ENCODE assay signal across 8 cellular contexts in the genomic region with DNA sequence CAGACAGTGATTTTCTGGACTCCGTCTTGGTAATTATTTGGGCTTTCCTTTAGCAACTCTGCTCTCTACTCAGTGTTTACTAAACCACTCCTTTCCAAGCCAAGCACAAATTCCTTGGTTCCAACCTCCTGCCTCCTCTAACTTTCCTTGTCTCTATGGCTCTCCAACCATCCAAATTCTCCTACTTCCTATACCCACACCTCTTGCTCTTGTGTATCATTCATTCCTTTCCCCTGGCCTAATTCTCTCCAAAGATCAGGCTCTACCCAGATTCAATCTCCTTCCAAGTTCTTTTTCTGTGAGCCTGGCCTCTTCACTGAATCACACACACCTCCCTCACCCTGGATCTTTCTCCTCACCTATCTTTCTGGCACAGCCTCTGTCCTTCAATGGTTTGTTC. TPM values are rescaled to one million over a fixed set of nuclear protein-coding genes. Genes with fewer than 3 reads are reported as not detected.
DNase-seq lines count a peak whose midpoint lies in the region; ATAC-seq and TF ChIP-seq lines count a peak whose summit lies in the region.

No MANE protein-coding gene starts in this region.

- no peaks in the 10 kb centered on the region for H3K27me3 ChIP-seq in ACC112 (ENCODE audit: insufficient read depth, low read length)
- H3K27me3 ChIP-seq in HCT116 (ENCODE audit: insufficient read depth, low read length) = no peaks in the 10 kb centered on the region

- no peak for TF ChIP-seq CTCF in HCT116 (IDR thresholded peaks at IDR 0.05 in 2 of 3, conservative IDR thresholded peaks at IDR 0.05 in 1 of 3; ENCODE audit: borderline replicate concordance in 1 of 3, insufficient read depth in 1 of 3, low read depth in 2 of 3, low read length in 2 of 3)

- no peaks in the 10 kb centered on the region for H4K20me1 ChIP-seq in HCT116 (ENCODE audit: insufficient read depth)

- H3K36me3 Mint-ChIP-seq in activated naive CD8-positive, alpha-beta T cell = peaks cover 2% of the 10 kb centered on the region

- peaks cover 15% of the 10 kb centered on the region for H3K79me2 ChIP-seq in ACC112 (ENCODE audit: control insufficient read depth, insufficient read depth, low read length, unreplicated experiment)
- peaks cover 20% of the 10 kb centered on the region; the same call in 1 of the 2 replicates for H3K79me2 ChIP-seq in HCT116 (ENCODE audit: insufficient read depth, low read length)

- DNase-seq in HCT116 (ENCODE audit: low read depth, low spot score) (no peak), left colon (no peak), left ventricle myocardium superior (no peak)

- H3K4me3 Mint-ChIP-seq in activated naive CD8-positive, alpha-beta T cell = peak overlapping the region; percentile 90

- no peaks in the 10 kb centered on the region for H3K9me3 Mint-ChIP-seq in activated naive CD8-positive, alpha-beta T cell (ENCODE audit: low read depth)

- ATAC-seq in HCT116 (no peak), left colon (no peak), HG02759 (IDR thresholded peaks at IDR 0.05; ENCODE audit: unreplicated experiment) (no peak), GM19455 (IDR thresholded peaks at IDR 0.05; ENCODE audit: unreplicated experiment) (no peak), left ventricle myocardium superior (no peak)

- no peaks in the 10 kb centered on the region for H3K9me2 ChIP-seq in HCT116 (ENCODE audit: insufficient read depth)

- intact Hi-C loops in HCT116 (cut with micrococcal nuclease) = no loop called here
- intact Hi-C loops in left colon (cut with DNase I, micrococcal nuclease) = no loop called here
- intact Hi-C loops in left ventricle myocardium superior (cut with micrococcal nuclease) = no loop called here

- H3K27me3 Mint-ChIP-seq in activated naive CD8-positive, alpha-beta T cell = no peaks in the 10 kb centered on the region

- peaks cover 16% of the 10 kb centered on the region for H3K4me1 ChIP-seq in ACC112 (ENCODE audit: control insufficient read depth, insufficient read depth, low read length, unreplicated experiment)
- H3K4me1 ChIP-seq in HCT116 (ENCODE audit: control insufficient read depth in 1 of 2, insufficient read depth in 2 of 2, low read length in 2 of 2) = peaks cover 3 to 29% of the 10 kb centered on the region in 2 experiments; a peak in 3 of 4 replicates
- H3K4me1 ChIP-seq in mesodermal cell (ENCODE audit: control insufficient read depth, insufficient read depth, low read length, poor library complexity, severe bottlenecking) = no peaks in the 10 kb centered on the region

- BruUV-seq in HCT116 (replicated peaks; lab: Mats Ljungman, UMichigan) = no TSS peak

- H3K9ac ChIP-seq in HCT116 (ENCODE audit: low read length) = peak overlapping the region; percentile 93

- H3K36me3 ChIP-seq in ACC112 (ENCODE audit: insufficient read depth, low read length) (peaks cover 6% of the 10 kb centered on the region; the same call in 1 of the 2 replicates), HCT116 (ENCODE audit: control insufficient read depth in 1 of 2, insufficient read depth in 2 of 2, low read length in 2 of 2) (peaks cover 9 to 22% of the 10 kb centered on the region in 2 experiments; a peak in 3 of 4 replicates), mesodermal cell (ENCODE audit: control insufficient read depth, insufficient read depth, low read length) (peaks cover 38% of the 10 kb centered on the region)

- no peak overlapping the region for H3K27ac ChIP-seq in ACC112 (ENCODE audit: low read depth, low read length)
- peak overlapping the region; percentile 81; the same call in 1 of the 2 replicates for H3K27ac ChIP-seq in HCT116 (ENCODE audit: low read depth, low read length)
- no peak overlapping the region for H3K27ac ChIP-seq in mesodermal cell (ENCODE audit: low read depth, low read length, severe bottlenecking)

- CTCF ChIA-PET in HCT116 (lab: Charles Lee) = interaction anchor here (2.2 kb wide), 1 partner anchor 13 kb away, joined by 5 read pairs; a partner anchor contains a TSS

- WGBS in mesodermal cell (ENCODE audit: insufficient coverage in 2 of 2), 2 experiments = 100% methylated on average over 1 of the region's 1 CpG

- H3K9me3 ChIP-seq in HCT116 (ENCODE audit: control insufficient read depth in 1 of 2, insufficient read depth in 1 of 2, low read depth in 1 of 2, low read length in 2 of 2) (no peaks in the 10 kb centered on the region), mesodermal cell (ENCODE audit: control insufficient read depth, low read length) (no peaks in the 10 kb centered on the region)

- RAD21 ChIA-PET in HCT116 (lab: Charles Lee; ENCODE audit: low non-redundant PET in 1 of 2, low total read pairs in 2 of 2, uncharacterized antibody in 2 of 2, unreplicated experiment in 2 of 2) = no interaction called here

- POLR2A ChIA-PET in HCT116 (lab: Charles Lee) = no interaction called here

- TF ChIP-seq RAD21 in HCT116 (IDR thresholded peaks at IDR 0.05; ENCODE audit: low read depth) = no peak

- peak overlapping the region; percentile 93 for H3K27ac Mint-ChIP-seq in activated naive CD8-positive, alpha-beta T cell

- H2AFZ ChIP-seq in ACC112 (ENCODE audit: low read length, unreplicated experiment) (no peak overlapping the region), HCT116 (ENCODE audit: low read depth, low read length, poor library complexity, severe bottlenecking) (no peak overlapping the region)

- peaks cover 39% of the 10 kb centered on the region for H3K4me1 Mint-ChIP-seq in activated naive CD8-positive, alpha-beta T cell (ENCODE audit: low read depth)

- H3K4me3 ChIP-seq in ACC112 (ENCODE audit: low read depth, low read length) = peak overlapping the region; percentile 96
- H3K4me3 ChIP-seq in HCT116 (replicated peaks in 1 of 2; ENCODE audit: low read depth in 1 of 2, low read length in 2 of 2) = peak overlapping the region; percentile 98 to 99
- H3K4me3 ChIP-seq in mesodermal cell (ENCODE audit: extremely low read depth, insufficient read depth, low read length, poor library complexity, severe bottlenecking) = peak overlapping the region; percentile 88

- H3K4me2 ChIP-seq in HCT116 (ENCODE audit: low read length) = peak overlapping the region; percentile 77

- no peak for TF ChIP-seq POLR2A in HCT116 (IDR thresholded peaks at IDR 0.05; ENCODE audit: borderline replicate concordance, extremely low read depth, insufficient read depth, insufficient read length)

TF ChIP-seq in HCT116, 20 proteins besides CTCF, POLR2A, EP300 and RAD21:
- TF ChIP-seq, protein P1, sequence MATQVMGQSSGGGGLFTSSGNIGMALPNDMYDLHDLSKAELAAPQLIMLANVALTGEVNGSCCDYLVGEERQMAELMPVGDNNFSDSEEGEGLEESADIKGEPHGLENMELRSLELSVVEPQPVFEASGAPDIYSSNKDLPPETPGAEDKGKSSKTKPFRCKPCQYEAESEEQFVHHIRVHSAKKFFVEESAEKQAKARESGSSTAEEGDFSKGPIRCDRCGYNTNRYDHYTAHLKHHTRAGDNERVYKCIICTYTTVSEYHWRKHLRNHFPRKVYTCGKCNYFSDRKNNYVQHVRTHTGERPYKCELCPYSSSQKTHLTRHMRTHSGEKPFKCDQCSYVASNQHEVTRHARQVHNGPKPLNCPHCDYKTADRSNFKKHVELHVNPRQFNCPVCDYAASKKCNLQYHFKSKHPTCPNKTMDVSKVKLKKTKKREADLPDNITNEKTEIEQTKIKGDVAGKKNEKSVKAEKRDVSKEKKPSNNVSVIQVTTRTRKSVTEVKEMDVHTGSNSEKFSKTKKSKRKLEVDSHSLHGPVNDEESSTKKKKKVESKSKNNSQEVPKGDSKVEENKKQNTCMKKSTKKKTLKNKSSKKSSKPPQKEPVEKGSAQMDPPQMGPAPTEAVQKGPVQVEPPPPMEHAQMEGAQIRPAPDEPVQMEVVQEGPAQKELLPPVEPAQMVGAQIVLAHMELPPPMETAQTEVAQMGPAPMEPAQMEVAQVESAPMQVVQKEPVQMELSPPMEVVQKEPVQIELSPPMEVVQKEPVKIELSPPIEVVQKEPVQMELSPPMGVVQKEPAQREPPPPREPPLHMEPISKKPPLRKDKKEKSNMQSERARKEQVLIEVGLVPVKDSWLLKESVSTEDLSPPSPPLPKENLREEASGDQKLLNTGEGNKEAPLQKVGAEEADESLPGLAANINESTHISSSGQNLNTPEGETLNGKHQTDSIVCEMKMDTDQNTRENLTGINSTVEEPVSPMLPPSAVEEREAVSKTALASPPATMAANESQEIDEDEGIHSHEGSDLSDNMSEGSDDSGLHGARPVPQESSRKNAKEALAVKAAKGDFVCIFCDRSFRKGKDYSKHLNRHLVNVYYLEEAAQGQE (IDR thresholded peaks at IDR 0.05; ENCODE audit: low read depth) = no peak
- TF ChIP-seq CEBPB (IDR thresholded peaks at IDR 0.05; ENCODE audit: low read depth) (no peak), CBX3 (IDR thresholded peaks at IDR 0.05; ENCODE audit: low read depth) (no peak)

RNA-seq across cellular contexts. Expression of a gene that starts 1.1 kb away (rescaled TPM):
- 56.9 TPM for total RNA-seq in HCT116 (2021; ENCODE audit: unreplicated experiment)
- 33.9 and 34.0 TPM in 2 replicates for polyA plus RNA-seq in HCT116 (2012)
- 22.1 TPM for polyA plus RNA-seq in mesodermal cell (2013, experiment 1 of 2)
- 17.0 TPM for polyA plus RNA-seq in mesodermal cell (2013, experiment 2 of 2)
- total RNA-seq in left colon = 10 to 100 TPM; 32.7 to 44.5 TPM
- 34.7 TPM for total RNA-seq in left ventricle myocardium superior

RNA-seq across cellular contexts. Expression of a gene that starts 8.3 kb away (rescaled TPM):
- total RNA-seq in HCT116 (2021; ENCODE audit: unreplicated experiment) (8.8 TPM), left colon (1 to 10 TPM; 4.1 to 9.0 TPM), left ventricle myocardium superior (17.3 TPM)
- polyA plus RNA-seq in HCT116 (2012) = 22.2 and 28.1 TPM in 2 replicates
- polyA plus RNA-seq in mesodermal cell (2013, experiment 1 of 2) = 5.0 TPM
- 1.9 TPM for polyA plus RNA-seq in mesodermal cell (2013, experiment 2 of 2)

RNA-seq across cellular contexts. Expression of a gene that starts 12.8 kb away (rescaled TPM):
- 61.3 TPM for total RNA-seq in HCT116 (2021; ENCODE audit: unreplicated experiment)
- polyA plus RNA-seq in HCT116 (2012) = 83.5 and 89.3 TPM in 2 replicates
- 42.5 TPM for polyA plus RNA-seq in mesodermal cell (2013, experiment 1 of 2)
- polyA plus RNA-seq in mesodermal cell (2013, experiment 2 of 2) = 44.6 TPM
- 10 to 100 TPM; 71.2 to 72.4 TPM for total RNA-seq in left colon
- total RNA-seq in left ventricle myocardium superior = 75.0 TPM

RNA-seq across cellular contexts. Expression of a gene that starts 20.6 kb away (rescaled TPM):
- total RNA-seq in HCT116 (2021; ENCODE audit: unreplicated experiment) (1,139 TPM), left colon (100 to 1,000 TPM; 330 to 413 TPM), left ventricle myocardium superior (311 TPM)
- 996 and 1,140 TPM in 2 replicates for polyA plus RNA-seq in HCT116 (2012)
- polyA plus RNA-seq in mesodermal cell (2013, experiment 1 of 2) = 680 TPM
- polyA plus RNA-seq in mesodermal cell (2013, experiment 2 of 2) = 593 TPM

RNA-seq across cellular contexts. Expression of a gene that starts 24.0 kb away (rescaled TPM):
- total RNA-seq in HCT116 (2021; ENCODE audit: unreplicated experiment) = 5.4 TPM
- 8.4 and 10.3 TPM in 2 replicates for polyA plus RNA-seq in HCT116 (2012)
- 8.3 TPM for polyA plus RNA-seq in mesodermal cell (2013, experiment 1 of 2)
- 7.0 TPM for polyA plus RNA-seq in mesodermal cell (2013, experiment 2 of 2)
- total RNA-seq in left colon = 10 to 100 TPM in 1 of 2 donors, 1 to 10 TPM in 1; 9.4 to 10.1 TPM
- total RNA-seq in left ventricle myocardium superior = 3.6 TPM
